Comparison of ENCODE assay signal across 5 cellular contexts in the genomic region with DNA sequence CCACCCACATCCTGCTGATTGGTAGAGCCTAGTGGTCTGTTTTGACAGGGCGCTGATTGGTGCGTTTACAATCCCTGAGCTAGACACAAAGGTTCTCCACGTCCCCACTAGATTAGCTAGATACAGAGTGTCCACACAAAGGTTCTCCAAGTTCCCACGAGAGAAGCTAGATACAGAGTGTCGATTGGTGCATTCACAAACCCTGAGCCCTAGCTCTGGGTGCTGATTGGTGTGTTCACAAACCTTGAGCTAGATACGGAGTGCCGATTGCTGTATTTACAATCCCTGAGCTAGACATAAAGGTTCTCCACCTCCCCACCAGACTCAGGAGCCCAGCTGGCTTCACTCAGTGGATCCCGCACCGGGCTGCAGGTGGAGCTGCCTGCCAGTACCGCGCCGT. TPM values are rescaled to one million over a fixed set of nuclear protein-coding genes. Genes with fewer than 3 reads are reported as not detected.
"Had no signal": no experiment of that assay in that cellular context is flagged by ENCODE, and none has a peak within 500 bp of the region (broad histone marks: within the 10 kb centered on the region; RNA-seq: fewer than 3 reads in every experiment).

No MANE protein-coding gene starts in this region.

RNA-seq across cellular contexts. Expression of gene OR10D3, which starts 12.8 kb away (rescaled TPM):
- total RNA-seq: GM23338, H1, H9, HT-29, IMR-90 had no signal
- polyA plus RNA-seq: GM23338, H1, IMR-90 had no signal
